21 cellular contexts compared by ENCODE assay signal in the genomic region with DNA sequence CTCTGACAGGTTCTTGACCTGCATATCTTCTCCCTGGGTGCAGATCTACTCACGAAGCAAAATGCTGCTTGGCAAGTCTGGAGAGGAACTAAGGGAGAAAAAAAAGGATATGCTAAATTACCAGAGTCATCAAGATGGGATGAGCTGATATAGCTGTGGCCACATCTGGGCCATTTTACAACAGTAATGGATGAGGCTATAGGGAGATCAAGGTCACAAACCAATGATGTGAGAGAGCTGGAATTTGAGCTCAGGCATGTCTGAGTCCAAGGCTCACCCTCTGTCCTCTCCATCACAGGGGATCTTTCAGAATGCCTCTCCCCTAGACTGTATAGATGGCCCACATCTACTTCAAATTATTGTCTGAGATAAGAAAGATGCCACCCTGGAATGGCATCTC. TPM values are rescaled to one million over a fixed set of nuclear protein-coding genes. Genes with fewer than 3 reads are reported as not detected.
"Had no signal": no experiment of that assay in that cellular context is flagged by ENCODE, and none has a peak within 500 bp of the region (broad histone marks: within the 10 kb centered on the region; RNA-seq: fewer than 3 reads in every experiment).

No MANE protein-coding gene starts in this region.

- H3K4me3 Mint-ChIP-seq: activated B cell treated with CpG ODN at 0.5 μM for 24 hours; activated CD4-positive, alpha-beta memory T cell treated with anti-CD3 and anti-CD28 coated beads for 36 hours; activated CD8-positive, alpha-beta memory T cell treated with anti-CD3 and anti-CD28 coated beads, Interleukin-2, amount 10 ng/mL, durations not matched to agents 7 days and 5 days; central memory CD8-positive, alpha-beta T cell; endodermal cell; natural killer cell treated with Interleukin-12 subunit alpha and Interleukin-12 subunit beta and Interleukin-15 and Interleukin-18, amount 100 ng/mL, for 72 hours; stimulated activated effector memory CD8-positive, alpha-beta T cell treated with anti-CD3 and anti-CD28 coated beads, Interleukin-12 subunit alpha, Interleukin-12 subunit beta, amount 100 ng/mL, for 72 hours had no signal

- H3K4me1 ChIP-seq: colonic mucosa, gastroesophageal sphincter, sigmoid colon had no signal

- H3K27ac ChIP-seq: colonic mucosa, epithelial cell of prostate, gastroesophageal sphincter, heart left ventricle, neutrophil, sigmoid colon, thoracic aorta had no signal

- ATAC-seq: activated CD8-positive, alpha-beta memory T cell treated with anti-CD3 and anti-CD28 coated beads, Interleukin-2, amount 10 ng/mL, durations not matched to agents 7 days and 5 days; gastroesophageal sphincter; heart left ventricle; natural killer cell treated with Interleukin-12 subunit alpha and Interleukin-12 subunit beta and Interleukin-15 and Interleukin-18, amount 100 ng/mL, for 72 hours; stimulated activated effector memory CD8-positive, alpha-beta T cell treated with anti-CD3 and anti-CD28 coated beads, Interleukin-12 subunit alpha, Interleukin-12 subunit beta, amount 100 ng/mL, for 72 hours had no signal

- H3K27me3 ChIP-seq: colonic mucosa, gastroesophageal sphincter, heart left ventricle, neutrophil, sigmoid colon had no signal

- H3K36me3 Mint-ChIP-seq: activated CD4-positive, alpha-beta memory T cell treated with anti-CD3 and anti-CD28 coated beads for 36 hours; activated CD8-positive, alpha-beta memory T cell treated with anti-CD3 and anti-CD28 coated beads, Interleukin-2, amount 10 ng/mL, durations not matched to agents 7 days and 5 days; natural killer cell treated with Interleukin-12 subunit alpha and Interleukin-12 subunit beta and Interleukin-15 and Interleukin-18, amount 100 ng/mL, for 72 hours; stimulated activated effector memory CD8-positive, alpha-beta T cell treated with anti-CD3 and anti-CD28 coated beads, Interleukin-12 subunit alpha, Interleukin-12 subunit beta, amount 100 ng/mL, for 72 hours had no signal

- DNase-seq: activated B cell treated with CpG ODN at 0.5 μM for 24 hours; activated CD4-positive, alpha-beta memory T cell treated with anti-CD3 and anti-CD28 coated beads for 36 hours; activated CD4-positive, alpha-beta T cell treated with anti-CD3 and anti-CD28 coated beads for 4 hours; activated CD8-positive, alpha-beta memory T cell treated with anti-CD3 and anti-CD28 coated beads, Interleukin-2, amount 10 ng/mL, durations not matched to agents 7 days and 5 days; activated naive CD4-positive, alpha-beta T cell treated with Interleukin-2 at 50 U/mL for 16 hours; aorta; colonic mucosa; endodermal cell; heart left ventricle; sigmoid colon; stimulated activated CD4-positive, alpha-beta T cell treated with anti-CD3 and anti-CD28 coated beads, Interleukin-4, amount 100 ng/mL, for 24 hours; SW 1271 had no signal

- H3K27ac Mint-ChIP-seq: activated B cell treated with CpG ODN at 0.5 μM for 24 hours; activated CD4-positive, alpha-beta memory T cell treated with anti-CD3 and anti-CD28 coated beads for 36 hours; activated CD8-positive, alpha-beta memory T cell treated with anti-CD3 and anti-CD28 coated beads, Interleukin-2, amount 10 ng/mL, durations not matched to agents 7 days and 5 days; endodermal cell; natural killer cell treated with Interleukin-12 subunit alpha and Interleukin-12 subunit beta and Interleukin-15 and Interleukin-18, amount 100 ng/mL, for 72 hours; stimulated activated effector memory CD8-positive, alpha-beta T cell treated with anti-CD3 and anti-CD28 coated beads, Interleukin-12 subunit alpha, Interleukin-12 subunit beta, amount 100 ng/mL, for 72 hours had no signal

- H3K27me3 Mint-ChIP-seq: activated B cell treated with CpG ODN at 0.5 μM for 24 hours; activated CD8-positive, alpha-beta memory T cell treated with anti-CD3 and anti-CD28 coated beads, Interleukin-2, amount 10 ng/mL, durations not matched to agents 7 days and 5 days had no signal

- H3K4me1 Mint-ChIP-seq: activated B cell treated with CpG ODN at 0.5 μM for 24 hours; activated CD8-positive, alpha-beta memory T cell treated with anti-CD3 and anti-CD28 coated beads, Interleukin-2, amount 10 ng/mL, durations not matched to agents 7 days and 5 days; central memory CD8-positive, alpha-beta T cell had no signal

- H3K36me3 ChIP-seq: colonic mucosa, gastroesophageal sphincter, heart left ventricle, neutrophil, sigmoid colon, thoracic aorta had no signal

- H3K9me3 Mint-ChIP-seq: activated B cell treated with CpG ODN at 0.5 μM for 24 hours; activated CD4-positive, alpha-beta memory T cell treated with anti-CD3 and anti-CD28 coated beads for 36 hours; central memory CD8-positive, alpha-beta T cell; natural killer cell treated with Interleukin-12 subunit alpha and Interleukin-12 subunit beta and Interleukin-15 and Interleukin-18, amount 100 ng/mL, for 72 hours; stimulated activated effector memory CD8-positive, alpha-beta T cell treated with anti-CD3 and anti-CD28 coated beads, Interleukin-12 subunit alpha, Interleukin-12 subunit beta, amount 100 ng/mL, for 72 hours had no signal

- H3K9me3 ChIP-seq: colonic mucosa, gastroesophageal sphincter, heart left ventricle, neutrophil, sigmoid colon, thoracic aorta had no signal

- H3K4me3 ChIP-seq: colonic mucosa, gastroesophageal sphincter, heart left ventricle, sigmoid colon, thoracic aorta had no signal

RNA-seq across cellular contexts. Expression of gene ZMYND12, which starts 26.2 kb away (rescaled TPM):
- total RNA-seq: natural killer cell treated with Interleukin-12 subunit alpha and Interleukin-12 subunit beta and Interleukin-15 and Interleukin-18, amount 100 ng/mL, for 72 hours; T-helper 2 cell treated with Interferon-gamma antibody and Interleukin-4, amounts not matched to agents 100 ng/mL and 5 ng/mL, for 36 hours had no signal

RNA-seq across cellular contexts. Expression of gene RIMKLA, which starts 49.0 kb away (rescaled TPM):
- polyA plus RNA-seq: fibroblast of lung had no signal
